27 cellular contexts compared by ENCODE assay signal in genomic region chr9:108262836-108263235, GRCh38.
"Had no signal": no experiment of that assay in that cellular context is flagged by ENCODE, and none has a peak within 500 bp of the region (broad histone marks: within the 10 kb centered on the region; RNA-seq: fewer than 3 reads in every experiment).

No MANE protein-coding gene starts in this region.

- H3K27me3 ChIP-seq: colonic mucosa, dorsolateral prefrontal cortex, esophagus squamous epithelium, foreskin keratinocyte, gastrocnemius medialis, gastroesophageal sphincter, heart left ventricle had no signal

- DNase-seq: colonic mucosa; cortex of kidney; dermis blood vessel endothelial cell; dorsolateral prefrontal cortex; effector CD4-positive, alpha-beta T cell; effector CD8-positive, alpha-beta T cell; effector memory CD4-positive, alpha-beta T cell; effector memory CD8-positive, alpha-beta T cell; endodermal cell; erythroblast; esophagus squamous epithelium; foreskin fibroblast; foreskin keratinocyte; foreskin melanocyte; gastrocnemius medialis; glutamatergic neuron; heart left ventricle; heart right ventricle had no signal

- FAIRE-seq: colon, endometrium, endothelial cell of umbilical vein, frontal cortex had no signal

- H3K4me1 ChIP-seq: colonic mucosa, gastrocnemius medialis, gastroesophageal sphincter, heart left ventricle, heart right ventricle had no signal

- H3K36me3 ChIP-seq: colonic mucosa, esophagus squamous epithelium, gastrocnemius medialis, gastroesophageal sphincter, heart left ventricle, heart right ventricle had no signal

- H3K4me1 Mint-ChIP-seq: endodermal cell had no signal

- H3K4me3 ChIP-seq: colonic mucosa, coronary artery, dorsolateral prefrontal cortex, esophagus squamous epithelium, gastrocnemius medialis, gastroesophageal sphincter, heart left ventricle, heart right ventricle had no signal

- H3K4me3 Mint-ChIP-seq: dendritic cell treated with granulocyte-macrophage colony-stimulating factor and Interleukin-4, amounts not matched to agents 40 ng/mL and 50 ng/mL, for 4 days; effector memory CD8-positive, alpha-beta T cell; endodermal cell had no signal

- H3K27ac Mint-ChIP-seq: dendritic cell treated with granulocyte-macrophage colony-stimulating factor and Interleukin-4, amounts not matched to agents 40 ng/mL and 50 ng/mL, for 4 days; effector memory CD8-positive, alpha-beta T cell; endodermal cell had no signal

- ATAC-seq: effector memory CD8-positive, alpha-beta T cell; esophagus mucosa; foreskin keratinocyte; gastrocnemius medialis; gastroesophageal sphincter; heart left ventricle; heart right ventricle had no signal

- H3K27me3 Mint-ChIP-seq: dendritic cell treated with granulocyte-macrophage colony-stimulating factor and Interleukin-4, amounts not matched to agents 40 ng/mL and 50 ng/mL, for 4 days; effector memory CD8-positive, alpha-beta T cell had no signal

- H3K9me3 ChIP-seq: colonic mucosa, esophagus squamous epithelium, gastrocnemius medialis, gastroesophageal sphincter, heart left ventricle, heart right ventricle had no signal

- H3K27ac ChIP-seq: colonic mucosa, coronary artery, dorsolateral prefrontal cortex, epithelial cell of prostate, esophagus squamous epithelium, foreskin keratinocyte, gastrocnemius medialis, gastroesophageal sphincter, heart left ventricle, heart right ventricle had no signal
